In the genomic region with DNA sequence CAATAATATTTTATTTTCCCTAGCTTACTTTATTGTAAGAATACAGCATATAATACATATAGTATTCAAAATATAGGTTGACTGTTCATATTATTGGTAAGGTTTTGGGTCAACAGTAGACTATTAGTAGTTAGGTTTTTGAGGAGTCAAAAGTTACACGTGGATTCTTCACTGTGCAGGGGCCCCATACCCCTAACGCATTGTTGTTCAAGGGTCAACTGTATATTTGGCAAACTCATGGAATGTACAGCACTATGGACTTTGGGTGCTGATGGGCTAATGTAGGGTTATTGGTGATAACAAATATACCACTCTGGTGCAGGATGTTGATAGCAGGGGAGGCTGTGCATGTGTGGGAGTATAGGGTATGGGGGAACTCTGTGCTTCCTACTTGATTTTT, we compare ENCODE assay signal across 1 cellular context.
TF ChIP-seq lines count a peak whose summit lies in the region.

No MANE protein-coding gene starts in this region.

TF ChIP-seq in HepG2, 621 proteins besides CTCF, POLR2A, EP300 and RAD21 (continued from another document and continues in another):
- TF ChIP-seq NFIC (IDR thresholded peaks at IDR 0.05; ENCODE audit: low read length), result peak; percentile 60; the same call in 1 of the 2 replicates
- TF ChIP-seq ARNT (IDR thresholded peaks at IDR 0.05), result no peak
- TF ChIP-seq ZBTB7B (CRISPR knock-in tag; IDR thresholded peaks at IDR 0.05), result peak; percentile 55; the same call in 1 of the 2 replicates
- TF ChIP-seq, protein P1, sequence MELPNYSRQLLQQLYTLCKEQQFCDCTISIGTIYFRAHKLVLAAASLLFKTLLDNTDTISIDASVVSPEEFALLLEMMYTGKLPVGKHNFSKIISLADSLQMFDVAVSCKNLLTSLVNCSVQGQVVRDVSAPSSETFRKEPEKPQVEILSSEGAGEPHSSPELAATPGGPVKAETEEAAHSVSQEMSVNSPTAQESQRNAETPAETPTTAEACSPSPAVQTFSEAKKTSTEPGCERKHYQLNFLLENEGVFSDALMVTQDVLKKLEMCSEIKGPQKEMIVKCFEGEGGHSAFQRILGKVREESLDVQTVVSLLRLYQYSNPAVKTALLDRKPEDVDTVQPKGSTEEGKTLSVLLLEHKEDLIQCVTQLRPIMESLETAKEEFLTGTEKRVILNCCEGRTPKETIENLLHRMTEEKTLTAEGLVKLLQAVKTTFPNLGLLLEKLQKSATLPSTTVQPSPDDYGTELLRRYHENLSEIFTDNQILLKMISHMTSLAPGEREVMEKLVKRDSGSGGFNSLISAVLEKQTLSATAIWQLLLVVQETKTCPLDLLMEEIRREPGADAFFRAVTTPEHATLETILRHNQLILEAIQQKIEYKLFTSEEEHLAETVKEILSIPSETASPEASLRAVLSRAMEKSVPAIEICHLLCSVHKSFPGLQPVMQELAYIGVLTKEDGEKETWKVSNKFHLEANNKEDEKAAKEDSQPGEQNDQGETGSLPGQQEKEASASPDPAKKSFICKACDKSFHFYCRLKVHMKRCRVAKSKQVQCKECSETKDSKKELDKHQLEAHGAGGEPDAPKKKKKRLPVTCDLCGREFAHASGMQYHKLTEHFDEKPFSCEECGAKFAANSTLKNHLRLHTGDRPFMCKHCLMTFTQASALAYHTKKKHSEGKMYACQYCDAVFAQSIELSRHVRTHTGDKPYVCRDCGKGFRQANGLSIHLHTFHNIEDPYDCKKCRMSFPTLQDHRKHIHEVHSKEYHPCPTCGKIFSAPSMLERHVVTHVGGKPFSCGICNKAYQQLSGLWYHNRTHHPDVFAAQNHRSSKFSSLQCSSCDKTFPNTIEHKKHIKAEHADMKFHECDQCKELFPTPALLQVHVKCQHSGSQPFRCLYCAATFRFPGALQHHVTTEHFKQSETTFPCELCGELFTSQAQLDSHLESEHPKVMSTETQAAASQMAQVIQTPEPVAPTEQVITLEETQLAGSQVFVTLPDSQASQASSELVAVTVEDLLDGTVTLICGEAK (IDR thresholded peaks at IDR 0.05), result no peak
- TF ChIP-seq, protein P1 (CRISPR knock-in tag; IDR thresholded peaks at IDR 0.05), result no peak
- TF ChIP-seq, protein P2, sequence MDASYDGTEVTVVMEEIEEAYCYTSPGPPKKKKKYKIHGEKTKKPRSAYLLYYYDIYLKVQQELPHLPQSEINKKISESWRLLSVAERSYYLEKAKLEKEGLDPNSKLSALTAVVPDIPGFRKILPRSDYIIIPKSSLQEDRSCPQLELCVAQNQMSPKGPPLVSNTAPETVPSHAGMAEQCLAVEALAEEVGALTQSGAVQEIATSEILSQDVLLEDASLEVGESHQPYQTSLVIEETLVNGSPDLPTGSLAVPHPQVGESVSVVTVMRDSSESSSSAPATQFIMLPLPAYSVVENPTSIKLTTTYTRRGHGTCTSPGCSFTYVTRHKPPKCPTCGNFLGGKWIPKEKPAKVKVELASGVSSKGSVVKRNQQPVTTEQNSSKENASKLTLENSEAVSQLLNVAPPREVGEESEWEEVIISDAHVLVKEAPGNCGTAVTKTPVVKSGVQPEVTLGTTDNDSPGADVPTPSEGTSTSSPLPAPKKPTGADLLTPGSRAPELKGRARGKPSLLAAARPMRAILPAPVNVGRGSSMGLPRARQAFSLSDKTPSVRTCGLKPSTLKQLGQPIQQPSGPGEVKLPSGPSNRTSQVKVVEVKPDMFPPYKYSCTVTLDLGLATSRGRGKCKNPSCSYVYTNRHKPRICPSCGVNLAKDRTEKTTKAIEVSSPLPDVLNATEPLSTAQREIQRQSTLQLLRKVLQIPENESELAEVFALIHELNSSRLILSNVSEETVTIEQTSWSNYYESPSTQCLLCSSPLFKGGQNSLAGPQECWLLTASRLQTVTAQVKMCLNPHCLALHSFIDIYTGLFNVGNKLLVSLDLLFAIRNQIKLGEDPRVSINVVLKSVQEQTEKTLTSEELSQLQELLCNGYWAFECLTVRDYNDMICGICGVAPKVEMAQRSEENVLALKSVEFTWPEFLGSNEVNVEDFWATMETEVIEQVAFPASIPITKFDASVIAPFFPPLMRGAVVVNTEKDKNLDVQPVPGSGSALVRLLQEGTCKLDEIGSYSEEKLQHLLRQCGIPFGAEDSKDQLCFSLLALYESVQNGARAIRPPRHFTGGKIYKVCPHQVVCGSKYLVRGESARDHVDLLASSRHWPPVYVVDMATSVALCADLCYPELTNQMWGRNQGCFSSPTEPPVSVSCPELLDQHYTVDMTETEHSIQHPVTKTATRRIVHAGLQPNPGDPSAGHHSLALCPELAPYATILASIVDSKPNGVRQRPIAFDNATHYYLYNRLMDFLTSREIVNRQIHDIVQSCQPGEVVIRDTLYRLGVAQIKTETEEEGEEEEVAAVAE (CRISPR knock-in tag; IDR thresholded peaks at IDR 0.05; ENCODE audit: borderline replicate concordance), result no peak
- no peak for TF ChIP-seq ZNF563 (CRISPR knock-in tag; IDR thresholded peaks at IDR 0.05)
- TF ChIP-seq ZFAT (CRISPR knock-in tag; conservative IDR thresholded peaks at IDR 0.05), result no peak
- TF ChIP-seq, protein P3, sequence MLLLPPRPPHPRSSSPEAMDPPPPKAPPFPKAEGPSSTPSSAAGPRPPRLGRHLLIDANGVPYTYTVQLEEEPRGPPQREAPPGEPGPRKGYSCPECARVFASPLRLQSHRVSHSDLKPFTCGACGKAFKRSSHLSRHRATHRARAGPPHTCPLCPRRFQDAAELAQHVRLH (CRISPR knock-in tag; IDR thresholded peaks at IDR 0.05; ENCODE audit: borderline replicate concordance, low read depth), result no peak
- TF ChIP-seq ZFP37 (CRISPR knock-in tag; IDR thresholded peaks at IDR 0.05; ENCODE audit: borderline replicate concordance), result no peak
- no peak for TF ChIP-seq PHF8 (CRISPR knock-in tag; IDR thresholded peaks at IDR 0.05)
- TF ChIP-seq SNRNP70 (IDR thresholded peaks at IDR 0.05; ENCODE audit: low read depth, low read length), result no peak
- TF ChIP-seq ARID2 (CRISPR knock-in tag; IDR thresholded peaks at IDR 0.05; ENCODE audit: borderline replicate concordance), result no peak
- no peak for TF ChIP-seq ZNF20 (CRISPR knock-in tag; IDR thresholded peaks at IDR 0.05)
- TF ChIP-seq CAMTA2 (CRISPR knock-in tag; IDR thresholded peaks at IDR 0.05; ENCODE audit: borderline replicate concordance), result no peak
- no peak for TF ChIP-seq ZSCAN30 (CRISPR knock-in tag; IDR thresholded peaks at IDR 0.05)
- TF ChIP-seq, protein P4, sequence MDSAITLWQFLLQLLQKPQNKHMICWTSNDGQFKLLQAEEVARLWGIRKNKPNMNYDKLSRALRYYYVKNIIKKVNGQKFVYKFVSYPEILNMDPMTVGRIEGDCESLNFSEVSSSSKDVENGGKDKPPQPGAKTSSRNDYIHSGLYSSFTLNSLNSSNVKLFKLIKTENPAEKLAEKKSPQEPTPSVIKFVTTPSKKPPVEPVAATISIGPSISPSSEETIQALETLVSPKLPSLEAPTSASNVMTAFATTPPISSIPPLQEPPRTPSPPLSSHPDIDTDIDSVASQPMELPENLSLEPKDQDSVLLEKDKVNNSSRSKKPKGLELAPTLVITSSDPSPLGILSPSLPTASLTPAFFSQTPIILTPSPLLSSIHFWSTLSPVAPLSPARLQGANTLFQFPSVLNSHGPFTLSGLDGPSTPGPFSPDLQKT (CRISPR knock-in tag; IDR thresholded peaks at IDR 0.05; ENCODE audit: borderline replicate concordance), result no peak
- no peak for TF ChIP-seq IRX3 (CRISPR knock-in tag; IDR thresholded peaks at IDR 0.05; ENCODE audit: borderline replicate concordance, low read depth)
- TF ChIP-seq ZNF101 (CRISPR knock-in tag; IDR thresholded peaks at IDR 0.05; ENCODE audit: borderline replicate concordance, low read depth), result no peak
- TF ChIP-seq, protein P5, sequence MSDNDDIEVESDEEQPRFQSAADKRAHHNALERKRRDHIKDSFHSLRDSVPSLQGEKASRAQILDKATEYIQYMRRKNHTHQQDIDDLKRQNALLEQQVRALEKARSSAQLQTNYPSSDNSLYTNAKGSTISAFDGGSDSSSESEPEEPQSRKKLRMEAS (IDR thresholded peaks at IDR 0.05), result peak; percentile 68
- no peak for TF ChIP-seq TBP (CRISPR knock-in tag; IDR thresholded peaks at IDR 0.05)
- TF ChIP-seq SNAI1 (CRISPR knock-in tag; IDR thresholded peaks at IDR 0.05; ENCODE audit: borderline replicate concordance), result no peak
- TF ChIP-seq FOSL2 (CRISPR knock-in tag; IDR thresholded peaks at IDR 0.05), result no peak
- TF ChIP-seq ELF1 (CRISPR knock-in tag; IDR thresholded peaks at IDR 0.05), result no peak
- TF ChIP-seq, protein P6, sequence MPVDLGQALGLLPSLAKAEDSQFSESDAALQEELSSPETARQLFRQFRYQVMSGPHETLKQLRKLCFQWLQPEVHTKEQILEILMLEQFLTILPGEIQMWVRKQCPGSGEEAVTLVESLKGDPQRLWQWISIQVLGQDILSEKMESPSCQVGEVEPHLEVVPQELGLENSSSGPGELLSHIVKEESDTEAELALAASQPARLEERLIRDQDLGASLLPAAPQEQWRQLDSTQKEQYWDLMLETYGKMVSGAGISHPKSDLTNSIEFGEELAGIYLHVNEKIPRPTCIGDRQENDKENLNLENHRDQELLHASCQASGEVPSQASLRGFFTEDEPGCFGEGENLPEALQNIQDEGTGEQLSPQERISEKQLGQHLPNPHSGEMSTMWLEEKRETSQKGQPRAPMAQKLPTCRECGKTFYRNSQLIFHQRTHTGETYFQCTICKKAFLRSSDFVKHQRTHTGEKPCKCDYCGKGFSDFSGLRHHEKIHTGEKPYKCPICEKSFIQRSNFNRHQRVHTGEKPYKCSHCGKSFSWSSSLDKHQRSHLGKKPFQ (CRISPR knock-in tag; IDR thresholded peaks at IDR 0.05; ENCODE audit: insufficient replicate concordance), result no peak
- TF ChIP-seq ZSCAN22 (CRISPR knock-in tag; IDR thresholded peaks at IDR 0.05), result no peak
- no peak for TF ChIP-seq RFX3 (CRISPR knock-in tag; IDR thresholded peaks at IDR 0.05)
- TF ChIP-seq MAZ (IDR thresholded peaks at IDR 0.05; ENCODE audit: borderline replicate concordance, low read depth, low read length), result no peak
- TF ChIP-seq MAZ (CRISPR knock-in tag; IDR thresholded peaks at IDR 0.05; ENCODE audit: low read depth), result no peak
- TF ChIP-seq, protein P7, sequence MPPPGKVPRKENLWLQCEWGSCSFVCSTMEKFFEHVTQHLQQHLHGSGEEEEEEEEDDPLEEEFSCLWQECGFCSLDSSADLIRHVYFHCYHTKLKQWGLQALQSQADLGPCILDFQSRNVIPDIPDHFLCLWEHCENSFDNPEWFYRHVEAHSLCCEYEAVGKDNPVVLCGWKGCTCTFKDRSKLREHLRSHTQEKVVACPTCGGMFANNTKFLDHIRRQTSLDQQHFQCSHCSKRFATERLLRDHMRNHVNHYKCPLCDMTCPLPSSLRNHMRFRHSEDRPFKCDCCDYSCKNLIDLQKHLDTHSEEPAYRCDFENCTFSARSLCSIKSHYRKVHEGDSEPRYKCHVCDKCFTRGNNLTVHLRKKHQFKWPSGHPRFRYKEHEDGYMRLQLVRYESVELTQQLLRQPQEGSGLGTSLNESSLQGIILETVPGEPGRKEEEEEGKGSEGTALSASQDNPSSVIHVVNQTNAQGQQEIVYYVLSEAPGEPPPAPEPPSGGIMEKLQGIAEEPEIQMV (CRISPR knock-in tag; IDR thresholded peaks at IDR 0.05; ENCODE audit: low read depth), result no peak
- peak; percentile 29; the same call in 1 of the 2 replicates for TF ChIP-seq THAP11 (CRISPR knock-in tag; IDR thresholded peaks at IDR 0.05)
- TF ChIP-seq ATRX (CRISPR knock-in tag; IDR thresholded peaks at IDR 0.05; ENCODE audit: borderline replicate concordance), result no peak
- TF ChIP-seq, protein P8, sequence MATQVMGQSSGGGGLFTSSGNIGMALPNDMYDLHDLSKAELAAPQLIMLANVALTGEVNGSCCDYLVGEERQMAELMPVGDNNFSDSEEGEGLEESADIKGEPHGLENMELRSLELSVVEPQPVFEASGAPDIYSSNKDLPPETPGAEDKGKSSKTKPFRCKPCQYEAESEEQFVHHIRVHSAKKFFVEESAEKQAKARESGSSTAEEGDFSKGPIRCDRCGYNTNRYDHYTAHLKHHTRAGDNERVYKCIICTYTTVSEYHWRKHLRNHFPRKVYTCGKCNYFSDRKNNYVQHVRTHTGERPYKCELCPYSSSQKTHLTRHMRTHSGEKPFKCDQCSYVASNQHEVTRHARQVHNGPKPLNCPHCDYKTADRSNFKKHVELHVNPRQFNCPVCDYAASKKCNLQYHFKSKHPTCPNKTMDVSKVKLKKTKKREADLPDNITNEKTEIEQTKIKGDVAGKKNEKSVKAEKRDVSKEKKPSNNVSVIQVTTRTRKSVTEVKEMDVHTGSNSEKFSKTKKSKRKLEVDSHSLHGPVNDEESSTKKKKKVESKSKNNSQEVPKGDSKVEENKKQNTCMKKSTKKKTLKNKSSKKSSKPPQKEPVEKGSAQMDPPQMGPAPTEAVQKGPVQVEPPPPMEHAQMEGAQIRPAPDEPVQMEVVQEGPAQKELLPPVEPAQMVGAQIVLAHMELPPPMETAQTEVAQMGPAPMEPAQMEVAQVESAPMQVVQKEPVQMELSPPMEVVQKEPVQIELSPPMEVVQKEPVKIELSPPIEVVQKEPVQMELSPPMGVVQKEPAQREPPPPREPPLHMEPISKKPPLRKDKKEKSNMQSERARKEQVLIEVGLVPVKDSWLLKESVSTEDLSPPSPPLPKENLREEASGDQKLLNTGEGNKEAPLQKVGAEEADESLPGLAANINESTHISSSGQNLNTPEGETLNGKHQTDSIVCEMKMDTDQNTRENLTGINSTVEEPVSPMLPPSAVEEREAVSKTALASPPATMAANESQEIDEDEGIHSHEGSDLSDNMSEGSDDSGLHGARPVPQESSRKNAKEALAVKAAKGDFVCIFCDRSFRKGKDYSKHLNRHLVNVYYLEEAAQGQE (IDR thresholded peaks at IDR 0.05; ENCODE audit: borderline replicate concordance in 1 of 2, low read depth in 1 of 2, low read length in 2 of 2), result no peak
- no peak for TF ChIP-seq CHD2 (IDR thresholded peaks at IDR 0.05; ENCODE audit: low read depth, low read length)
- no peak for TF ChIP-seq MBD4 (IDR thresholded peaks at IDR 0.05; ENCODE audit: borderline replicate concordance, low read length)
- TF ChIP-seq PAWR (CRISPR knock-in tag; IDR thresholded peaks at IDR 0.05; ENCODE audit: borderline replicate concordance), result no peak
- no peak for TF ChIP-seq ZNF263 (CRISPR knock-in tag; IDR thresholded peaks at IDR 0.05)
- no peak for TF ChIP-seq HNRNPH1 (optimal IDR thresholded peaks at IDR 0.05; ENCODE audit: low read depth, low read length)
